ENCODE assay signal across 1 cellular context in the genomic region with DNA sequence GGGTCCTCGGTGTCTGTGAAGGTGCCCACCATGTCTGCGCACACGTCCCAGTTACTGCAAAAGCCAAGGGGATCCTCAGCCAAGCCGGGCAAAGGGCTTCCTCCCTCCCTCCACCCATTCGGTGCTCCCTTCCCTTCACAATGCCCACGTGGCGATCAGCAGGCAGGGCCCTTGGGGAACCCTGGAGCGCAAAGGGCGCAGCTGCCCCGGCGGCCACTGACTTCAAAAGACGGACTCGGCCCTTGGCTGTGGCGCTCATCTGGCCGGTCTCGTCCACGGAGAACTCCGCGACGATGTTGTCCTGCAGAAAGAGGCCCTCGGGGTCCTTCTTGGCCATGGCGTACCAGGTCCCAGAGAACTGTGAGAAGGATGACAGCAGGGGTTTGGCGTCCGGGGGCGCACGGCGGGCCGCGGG.
TF ChIP-seq lines count a peak whose summit lies in the region.

No MANE protein-coding gene starts in this region.

TF ChIP-seq in HepG2, 621 proteins besides CTCF, POLR2A, EP300 and RAD21 (continued from another document):
- TF ChIP-seq, protein P1, sequence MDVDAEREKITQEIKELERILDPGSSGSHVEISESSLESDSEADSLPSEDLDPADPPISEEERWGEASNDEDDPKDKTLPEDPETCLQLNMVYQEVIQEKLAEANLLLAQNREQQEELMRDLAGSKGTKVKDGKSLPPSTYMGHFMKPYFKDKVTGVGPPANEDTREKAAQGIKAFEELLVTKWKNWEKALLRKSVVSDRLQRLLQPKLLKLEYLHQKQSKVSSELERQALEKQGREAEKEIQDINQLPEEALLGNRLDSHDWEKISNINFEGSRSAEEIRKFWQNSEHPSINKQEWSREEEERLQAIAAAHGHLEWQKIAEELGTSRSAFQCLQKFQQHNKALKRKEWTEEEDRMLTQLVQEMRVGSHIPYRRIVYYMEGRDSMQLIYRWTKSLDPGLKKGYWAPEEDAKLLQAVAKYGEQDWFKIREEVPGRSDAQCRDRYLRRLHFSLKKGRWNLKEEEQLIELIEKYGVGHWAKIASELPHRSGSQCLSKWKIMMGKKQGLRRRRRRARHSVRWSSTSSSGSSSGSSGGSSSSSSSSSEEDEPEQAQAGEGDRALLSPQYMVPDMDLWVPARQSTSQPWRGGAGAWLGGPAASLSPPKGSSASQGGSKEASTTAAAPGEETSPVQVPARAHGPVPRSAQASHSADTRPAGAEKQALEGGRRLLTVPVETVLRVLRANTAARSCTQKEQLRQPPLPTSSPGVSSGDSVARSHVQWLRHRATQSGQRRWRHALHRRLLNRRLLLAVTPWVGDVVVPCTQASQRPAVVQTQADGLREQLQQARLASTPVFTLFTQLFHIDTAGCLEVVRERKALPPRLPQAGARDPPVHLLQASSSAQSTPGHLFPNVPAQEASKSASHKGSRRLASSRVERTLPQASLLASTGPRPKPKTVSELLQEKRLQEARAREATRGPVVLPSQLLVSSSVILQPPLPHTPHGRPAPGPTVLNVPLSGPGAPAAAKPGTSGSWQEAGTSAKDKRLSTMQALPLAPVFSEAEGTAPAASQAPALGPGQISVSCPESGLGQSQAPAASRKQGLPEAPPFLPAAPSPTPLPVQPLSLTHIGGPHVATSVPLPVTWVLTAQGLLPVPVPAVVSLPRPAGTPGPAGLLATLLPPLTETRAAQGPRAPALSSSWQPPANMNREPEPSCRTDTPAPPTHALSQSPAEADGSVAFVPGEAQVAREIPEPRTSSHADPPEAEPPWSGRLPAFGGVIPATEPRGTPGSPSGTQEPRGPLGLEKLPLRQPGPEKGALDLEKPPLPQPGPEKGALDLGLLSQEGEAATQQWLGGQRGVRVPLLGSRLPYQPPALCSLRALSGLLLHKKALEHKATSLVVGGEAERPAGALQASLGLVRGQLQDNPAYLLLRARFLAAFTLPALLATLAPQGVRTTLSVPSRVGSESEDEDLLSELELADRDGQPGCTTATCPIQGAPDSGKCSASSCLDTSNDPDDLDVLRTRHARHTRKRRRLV (CRISPR knock-in tag; IDR thresholded peaks at IDR 0.05), result 0 out of 2 replicates have a peak, but pooled peaks have one; percentile 42
- TF ChIP-seq PCBP2 (optimal IDR thresholded peaks at IDR 0.05; ENCODE audit: low read depth, low read length, poor library complexity, severe bottlenecking) (no peak), HNF4A (CRISPR knock-in tag; IDR thresholded peaks at IDR 0.05) (peak; percentile 31; the same call in 1 of the 2 replicates), PHF21A (CRISPR knock-in tag; IDR thresholded peaks at IDR 0.05) (peak; percentile 5; the same call in 1 of the 2 replicates), SIN3B (IDR thresholded peaks at IDR 0.05; ENCODE audit: low read length) (no peak), ZNF296 (CRISPR knock-in tag; conservative IDR thresholded peaks at IDR 0.05) (no peak), KLF13 (CRISPR knock-in tag; IDR thresholded peaks at IDR 0.05) (no peak), MYC (CRISPR knock-in tag; IDR thresholded peaks at IDR 0.05; ENCODE audit: borderline replicate concordance) (peak; percentile 79), ZBTB1 (CRISPR knock-in tag; IDR thresholded peaks at IDR 0.05; ENCODE audit: borderline replicate concordance) (no peak), ZNF724P (CRISPR knock-in tag; IDR thresholded peaks at IDR 0.05; ENCODE audit: borderline replicate concordance) (no peak), ZBTB38 (CRISPR knock-in tag; IDR thresholded peaks at IDR 0.05) (no peak), ZMYM3 (CRISPR knock-in tag; IDR thresholded peaks at IDR 0.05) (no peak), HDAC1 (CRISPR knock-in tag; IDR thresholded peaks at IDR 0.05) (peak; percentile 53; the same call in 1 of the 2 replicates), PITX1 (CRISPR knock-in tag; IDR thresholded peaks at IDR 0.05) (no peak), NCOR1 (IDR thresholded peaks at IDR 0.05; ENCODE audit: borderline replicate concordance, low read length) (peak; percentile 23; the same call in 1 of the 2 replicates), ZNF691 (CRISPR knock-in tag; IDR thresholded peaks at IDR 0.05; ENCODE audit: borderline replicate concordance, low read depth) (no peak), KMT2A (CRISPR knock-in tag; IDR thresholded peaks at IDR 0.05) (no peak), ZNF598 (CRISPR knock-in tag; IDR thresholded peaks at IDR 0.05; ENCODE audit: borderline replicate concordance) (no peak), FOXO1 (CRISPR knock-in tag; IDR thresholded peaks at IDR 0.05) (no peak), FOXA1 (IDR thresholded peaks at IDR 0.05) (no peak), FOXA1 (CRISPR knock-in tag; IDR thresholded peaks at IDR 0.05) (no peak), PBX2 (CRISPR knock-in tag; IDR thresholded peaks at IDR 0.05) (no peak), ZNF709 (CRISPR knock-in tag; IDR thresholded peaks at IDR 0.05) (no peak), ZNF775 (CRISPR knock-in tag; IDR thresholded peaks at IDR 0.05; ENCODE audit: borderline replicate concordance) (no peak), ZNF570 (CRISPR knock-in tag; IDR thresholded peaks at IDR 0.05; ENCODE audit: borderline replicate concordance) (no peak), PHB2 (IDR thresholded peaks at IDR 0.05; ENCODE audit: partially characterized antibody) (no peak), ZNF329 (CRISPR knock-in tag; IDR thresholded peaks at IDR 0.05; ENCODE audit: low read depth) (no peak)
- TF ChIP-seq, protein P2, sequence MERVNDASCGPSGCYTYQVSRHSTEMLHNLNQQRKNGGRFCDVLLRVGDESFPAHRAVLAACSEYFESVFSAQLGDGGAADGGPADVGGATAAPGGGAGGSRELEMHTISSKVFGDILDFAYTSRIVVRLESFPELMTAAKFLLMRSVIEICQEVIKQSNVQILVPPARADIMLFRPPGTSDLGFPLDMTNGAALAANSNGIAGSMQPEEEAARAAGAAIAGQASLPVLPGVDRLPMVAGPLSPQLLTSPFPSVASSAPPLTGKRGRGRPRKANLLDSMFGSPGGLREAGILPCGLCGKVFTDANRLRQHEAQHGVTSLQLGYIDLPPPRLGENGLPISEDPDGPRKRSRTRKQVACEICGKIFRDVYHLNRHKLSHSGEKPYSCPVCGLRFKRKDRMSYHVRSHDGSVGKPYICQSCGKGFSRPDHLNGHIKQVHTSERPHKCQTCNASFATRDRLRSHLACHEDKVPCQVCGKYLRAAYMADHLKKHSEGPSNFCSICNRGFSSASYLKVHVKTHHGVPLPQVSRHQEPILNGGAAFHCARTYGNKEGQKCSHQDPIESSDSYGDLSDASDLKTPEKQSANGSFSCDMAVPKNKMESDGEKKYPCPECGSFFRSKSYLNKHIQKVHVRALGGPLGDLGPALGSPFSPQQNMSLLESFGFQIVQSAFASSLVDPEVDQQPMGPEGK (CRISPR knock-in tag; IDR thresholded peaks at IDR 0.05), result peak; percentile 27; the same call in 1 of the 2 replicates
- TF ChIP-seq, protein P3, sequence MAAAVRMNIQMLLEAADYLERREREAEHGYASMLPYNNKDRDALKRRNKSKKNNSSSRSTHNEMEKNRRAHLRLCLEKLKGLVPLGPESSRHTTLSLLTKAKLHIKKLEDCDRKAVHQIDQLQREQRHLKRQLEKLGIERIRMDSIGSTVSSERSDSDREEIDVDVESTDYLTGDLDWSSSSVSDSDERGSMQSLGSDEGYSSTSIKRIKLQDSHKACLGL (CRISPR knock-in tag; IDR thresholded peaks at IDR 0.05), result peak; percentile 67; the same call in 1 of the 2 replicates
- TF ChIP-seq, protein P4, sequence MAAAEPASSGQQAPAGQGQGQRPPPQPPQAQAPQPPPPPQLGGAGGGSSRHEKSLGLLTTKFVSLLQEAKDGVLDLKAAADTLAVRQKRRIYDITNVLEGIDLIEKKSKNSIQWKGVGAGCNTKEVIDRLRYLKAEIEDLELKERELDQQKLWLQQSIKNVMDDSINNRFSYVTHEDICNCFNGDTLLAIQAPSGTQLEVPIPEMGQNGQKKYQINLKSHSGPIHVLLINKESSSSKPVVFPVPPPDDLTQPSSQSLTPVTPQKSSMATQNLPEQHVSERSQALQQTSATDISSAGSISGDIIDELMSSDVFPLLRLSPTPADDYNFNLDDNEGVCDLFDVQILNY (CRISPR knock-in tag; conservative IDR thresholded peaks at IDR 0.05), result no peak
- TF ChIP-seq, protein P5, sequence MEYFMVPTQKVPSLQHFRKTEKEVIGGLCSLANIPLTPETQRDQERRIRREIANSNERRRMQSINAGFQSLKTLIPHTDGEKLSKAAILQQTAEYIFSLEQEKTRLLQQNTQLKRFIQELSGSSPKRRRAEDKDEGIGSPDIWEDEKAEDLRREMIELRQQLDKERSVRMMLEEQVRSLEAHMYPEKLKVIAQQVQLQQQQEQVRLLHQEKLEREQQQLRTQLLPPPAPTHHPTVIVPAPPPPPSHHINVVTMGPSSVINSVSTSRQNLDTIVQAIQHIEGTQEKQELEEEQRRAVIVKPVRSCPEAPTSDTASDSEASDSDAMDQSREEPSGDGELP (IDR thresholded peaks at IDR 0.05; ENCODE audit: borderline replicate concordance, low read depth), result peak; percentile 55; the same call in 1 of the 2 replicates
- TF ChIP-seq, protein P6, sequence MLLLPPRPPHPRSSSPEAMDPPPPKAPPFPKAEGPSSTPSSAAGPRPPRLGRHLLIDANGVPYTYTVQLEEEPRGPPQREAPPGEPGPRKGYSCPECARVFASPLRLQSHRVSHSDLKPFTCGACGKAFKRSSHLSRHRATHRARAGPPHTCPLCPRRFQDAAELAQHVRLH (CRISPR knock-in tag; IDR thresholded peaks at IDR 0.05; ENCODE audit: borderline replicate concordance, low read depth), result no peak
